Comparison of ENCODE assay signal across 9 cellular contexts in the genomic region with DNA sequence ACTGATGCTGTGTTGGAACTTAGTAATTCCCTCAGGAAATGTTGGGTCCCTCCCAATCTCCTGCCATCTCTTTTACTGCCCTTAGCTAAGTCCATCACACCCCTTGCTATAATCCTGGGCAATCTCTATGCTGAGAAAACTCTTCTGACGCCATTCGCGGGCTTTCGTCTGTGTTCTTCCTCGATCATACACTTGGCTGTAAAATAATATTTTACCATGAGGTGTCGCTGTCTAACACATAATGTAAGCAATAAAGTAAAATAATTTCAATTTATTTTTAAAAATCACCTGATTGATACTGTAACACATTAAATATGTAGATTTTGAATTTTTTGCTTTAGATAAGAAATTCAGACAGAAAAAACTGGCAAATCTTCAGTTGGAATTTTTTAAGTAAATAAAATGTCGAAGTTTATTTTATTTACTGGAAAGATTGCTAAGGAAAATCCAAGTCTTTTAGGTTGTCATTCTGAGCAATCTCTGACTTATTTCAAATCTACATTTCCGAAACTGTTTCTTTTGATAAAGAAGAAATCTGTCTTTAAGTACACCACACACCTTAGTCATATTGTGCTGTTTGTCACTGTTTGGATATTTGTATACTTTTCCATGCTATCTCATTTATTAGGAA.
DNase-seq lines count a peak whose midpoint lies in the region; ATAC-seq, FAIRE-seq and TF ChIP-seq lines count a peak whose summit lies in the region.
"Had no signal": no experiment of that assay in that cellular context is flagged by ENCODE, and none has a peak within 500 bp of the region (broad histone marks: within the 10 kb centered on the region; RNA-seq: fewer than 3 reads in every experiment).

No MANE protein-coding gene starts in this region.

- TF ChIP-seq RAD21 in GM12878 (IDR thresholded peaks at IDR 0.05; ENCODE audit: insufficient read depth, low read depth, low read length), result peak; percentile 50

- H3K27ac Mint-ChIP-seq in CD4-positive, alpha-beta memory T cell, result peak overlapping the region in 1 of 7 donors; percentile 10
- H3K27ac Mint-ChIP-seq: memory B cell had no signal

- H3K9me3 Mint-ChIP-seq in CD4-positive, alpha-beta memory T cell, result no peaks in the 10 kb centered on the region
- H3K9me3 Mint-ChIP-seq: memory B cell had no signal

- peak; percentile 42; the same call in 1 of the 3 replicates for ATAC-seq in GM12878
- no peak for ATAC-seq in GM18502 (IDR thresholded peaks at IDR 0.05; ENCODE audit: poor library complexity, unreplicated experiment)
- no peak for ATAC-seq in GM18867 (IDR thresholded peaks at IDR 0.05; ENCODE audit: unreplicated experiment)

- no peak for TF ChIP-seq EP300 in GM12878 (IDR thresholded peaks at IDR 0.05; ENCODE audit: borderline replicate concordance in 1 of 2, control insufficient read depth in 1 of 2, low read depth in 2 of 2, low read length in 2 of 2)
- no peak for TF ChIP-seq EP300 in suprapubic skin (IDR thresholded peaks at IDR 0.05)

- in situ Hi-C loops in GM12878 (cut with MboI), result loop anchor here (10.0 kb wide), 2 partner anchors 961 to 1111 kb away; no protein-coding TSS in a partner anchor

- dilution Hi-C loops in keratinocyte (cut with MboI; ENCODE audit: extremely low pct_ligation_motif_present, low sequenced_read_pairs), result no loop called here

- no peak overlapping the region for H3K27ac ChIP-seq in CD4-positive, alpha-beta memory T cell (ENCODE audit: low read depth, low read length)
- H3K27ac ChIP-seq in GM12878 (ENCODE audit: control insufficient read depth, insufficient read depth) (no peak overlapping the region), keratinocyte (ENCODE audit: control insufficient read depth, insufficient read depth, low read length) (no peak overlapping the region), suprapubic skin (no peak overlapping the region)

- H3K4me3 ChIP-seq in CD4-positive, alpha-beta memory T cell (ENCODE audit: low read length in 2 of 2), result no peak overlapping the region
- no peak overlapping the region for H3K4me3 ChIP-seq in GM12878
- no peak overlapping the region for H3K4me3 ChIP-seq in keratinocyte (ENCODE audit: control insufficient read depth in 2 of 3, extremely low read depth in 1 of 3, insufficient read depth in 2 of 3, low read depth in 1 of 3, low read length in 3 of 3)
- H3K4me3 ChIP-seq in suprapubic skin, result no peak overlapping the region

- H3K27me3 Mint-ChIP-seq in CD4-positive, alpha-beta memory T cell, result peaks cover 14 to 21% of the 10 kb centered on the region in 2 donors
- H3K27me3 Mint-ChIP-seq: memory B cell had no signal

- intact Hi-C loops in CD4-positive, alpha-beta memory T cell (cut with micrococcal nuclease), result loop anchor here (1.0 kb wide), 2 partner anchors 294 to 1112 kb away; no protein-coding TSS in a partner anchor
- intact Hi-C loops in GM12878 (cut with micrococcal nuclease; ENCODE audit: unreplicated experiment), result loop anchor here (10.0 kb wide), 2 partner anchors 291 to 961 kb away; no protein-coding TSS in a partner anchor

- H3K36me3 Mint-ChIP-seq in CD4-positive, alpha-beta memory T cell, result no peaks in the 10 kb centered on the region
- H3K36me3 Mint-ChIP-seq: memory B cell had no signal

- POLR2A ChIA-PET in CD4-positive, alpha-beta memory T cell (lab: Charles Lee; ENCODE audit: partially characterized antibody), result no interaction called here
- POLR2A ChIA-PET in GM12878 (lab: Charles Lee), result no interaction called here

- peak in 4 of 5 donors; percentile 27 to 45 (median 33) for DNase-seq in CD4-positive, alpha-beta memory T cell
- DNase-seq in GM20000 (ENCODE audit: low spot score), result peak; percentile 26
- peak; percentile 64 for DNase-seq in NCI-H345 (lab: John Stamatoyannopoulos, UW)
- DNase-seq in GM12878 (ENCODE audit: low read depth, low spot score), result no peak
- peak; percentile 7 for DNase-seq in keratinocyte (ENCODE audit: low read depth, low spot score)
- DNase-seq in suprapubic skin (ENCODE audit: low spot score in 2 of 2), result no peak

- TF ChIP-seq CTCF in GM20000 (IDR thresholded peaks at IDR 0.05; ENCODE audit: extremely low read depth, missing control alignments) (peak; percentile 24), GM12878 (IDR thresholded peaks at IDR 0.05 in 2 of 3, conservative IDR thresholded peaks at IDR 0.05 in 1 of 3; ENCODE audit: control insufficient read depth in 2 of 3, extremely low read depth in 1 of 3, insufficient read depth in 1 of 3, low read depth in 3 of 3, low read length in 3 of 3) (peak; percentile 30 to 50 (median 41); a peak in 5 of 6 replicates), keratinocyte (optimal IDR thresholded peaks at IDR 0.05 in 1 of 3, IDR thresholded peaks at IDR 0.05 in 1 of 3, conservative IDR thresholded peaks at IDR 0.05 in 1 of 3; ENCODE audit: extremely low read depth in 1 of 3, insufficient read depth in 2 of 3, low read length in 3 of 3) (peak; percentile 36 to 39 (median 37)), suprapubic skin (IDR thresholded peaks at IDR 0.05) (peak; percentile 7 to 44)

- WGBS in GM12878 (ENCODE audit: insufficient coverage, insufficient replicate concordance, low lambda C conversion rate, missing lambda C conversion rate), result 8% methylated on average over 8 of the region's 8 CpGs
- 18% methylated on average over 8 of the region's 8 CpGs for WGBS in suprapubic skin

- no peak overlapping the region for H3K9ac ChIP-seq in GM12878 (ENCODE audit: control insufficient read depth, insufficient read depth, low read length)
- no peak overlapping the region for H3K9ac ChIP-seq in keratinocyte (ENCODE audit: control insufficient read depth, extremely low read depth, insufficient read depth, low read length)

- RAD21 ChIA-PET in GM12878 (lab: Charles Lee; ENCODE audit: unreplicated experiment), result interaction anchor here (0.7 kb wide), 1 partner anchor 82 kb away, joined by 3 read pairs; no protein-coding TSS in a partner anchor

- FAIRE-seq in GM12878 (lab: Jason Lieb, UNC) (no peak), keratinocyte (lab: Jason Lieb, UNC) (no peak)

- no peaks in the 10 kb centered on the region for H3K9me3 ChIP-seq in CD4-positive, alpha-beta memory T cell (ENCODE audit: control insufficient read depth in 1 of 2, low read length in 2 of 2)
- no peaks in the 10 kb centered on the region for H3K9me3 ChIP-seq in GM12878 (replicated peaks; ENCODE audit: control insufficient read depth, insufficient read depth, low read length)
- H3K9me3 ChIP-seq in keratinocyte (ENCODE audit: control insufficient read depth, low read depth, low read length), result no peaks in the 10 kb centered on the region
- no peaks in the 10 kb centered on the region for H3K9me3 ChIP-seq in suprapubic skin

- H3K4me2 ChIP-seq in GM12878 (ENCODE audit: control insufficient read depth, insufficient read depth) (no peak overlapping the region), keratinocyte (ENCODE audit: control insufficient read depth, extremely low read depth, insufficient read depth, low read depth, low read length) (peak overlapping the region; percentile 53)

- SMC1A ChIA-PET in GM12878 (lab: Charles Lee; ENCODE audit: uncharacterized antibody, unreplicated experiment), result interaction anchor here (1.3 kb wide), 1 partner anchor 15 kb away, joined by 3 read pairs; no protein-coding TSS in a partner anchor

- H3K36me3 ChIP-seq in CD4-positive, alpha-beta memory T cell (ENCODE audit: insufficient read depth, low read length), result no peaks in the 10 kb centered on the region
- H3K36me3 ChIP-seq in GM12878 (ENCODE audit: control insufficient read depth in 2 of 2, insufficient read depth in 2 of 2, low read length in 1 of 2) (no peaks in the 10 kb centered on the region), keratinocyte (ENCODE audit: control insufficient read depth in 2 of 2, extremely low read depth in 1 of 2, insufficient read depth in 2 of 2, low read length in 2 of 2) (no peaks in the 10 kb centered on the region), suprapubic skin (no peaks in the 10 kb centered on the region)

- H3K4me1 Mint-ChIP-seq in CD4-positive, alpha-beta memory T cell, result peaks cover 0 to 3% (median 2%) of the 10 kb centered on the region in 4 donors
- H3K4me1 Mint-ChIP-seq: memory B cell had no signal

- H3K9me1 ChIP-seq in keratinocyte (ENCODE audit: control insufficient read depth, extremely low read depth, insufficient read depth, low read length), result no peaks in the 10 kb centered on the region

- H4K20me1 ChIP-seq in GM12878 (ENCODE audit: control insufficient read depth, insufficient read depth) (no peaks in the 10 kb centered on the region; the same call in 1 of the 2 replicates), keratinocyte (ENCODE audit: control insufficient read depth, extremely low read depth, insufficient read depth, low read length) (no peaks in the 10 kb centered on the region)

- CTCF ChIA-PET in CD4-positive, alpha-beta memory T cell (lab: Charles Lee; ENCODE audit: partially characterized antibody), result interaction anchor here (0.6 to 1.1 kb wide), 4 partner anchors 35 to 967 kb away, joined by 3 to 4 read pairs (median 3); no protein-coding TSS in a partner anchor
- CTCF ChIA-PET in GM12878 (lab: Yijun Ruan, JAX), result interaction anchor here (0.6 to 1.4 kb wide), 8 partner anchors 10 to 1135 kb away, joined by 3 read pairs; no protein-coding TSS in a partner anchor

- BruUV-seq in GM12878 (replicated peaks; lab: Mats Ljungman, UMichigan), result no TSS peak

- no peak for TF ChIP-seq POLR2A in GM12878 (IDR thresholded peaks at IDR 0.05; ENCODE audit: low read depth, low read length)
- TF ChIP-seq POLR2A in suprapubic skin (IDR thresholded peaks at IDR 0.05), result no peak

- no peaks in the 10 kb centered on the region for H3K79me2 ChIP-seq in GM12878 (ENCODE audit: control insufficient read depth, insufficient read depth, low read length)
- no peaks in the 10 kb centered on the region for H3K79me2 ChIP-seq in keratinocyte (ENCODE audit: control insufficient read depth, insufficient read depth, low read length)

- H3K4me1 ChIP-seq in CD4-positive, alpha-beta memory T cell (ENCODE audit: insufficient read depth, low read length), result no peaks in the 10 kb centered on the region
- H3K4me1 ChIP-seq in GM12878 (ENCODE audit: control insufficient read depth, insufficient read depth, low read length), result no peaks in the 10 kb centered on the region
- no peaks in the 10 kb centered on the region for H3K4me1 ChIP-seq in keratinocyte (ENCODE audit: control insufficient read depth, extremely low read depth, insufficient read depth, low read length)
- H3K4me1 ChIP-seq in suprapubic skin, result peaks cover 7% of the 10 kb centered on the region

- H3K27me3 ChIP-seq in CD4-positive, alpha-beta memory T cell (ENCODE audit: insufficient read depth, low read length), result no peaks in the 10 kb centered on the region
- H3K27me3 ChIP-seq in GM12878 (replicated peaks in 1 of 2; ENCODE audit: control insufficient read depth in 2 of 2, insufficient read depth in 2 of 2, low read length in 1 of 2), result no peaks in the 10 kb centered on the region
- peaks cover 6% of the 10 kb centered on the region for H3K27me3 ChIP-seq in keratinocyte (ENCODE audit: control insufficient read depth, extremely low read depth, insufficient read depth, low read length)
- H3K27me3 ChIP-seq in suprapubic skin, result no peaks in the 10 kb centered on the region

- H3K4me3 Mint-ChIP-seq in CD4-positive, alpha-beta memory T cell, result no peak overlapping the region
- H3K4me3 Mint-ChIP-seq: memory B cell had no signal

- H2AFZ ChIP-seq in GM12878 (ENCODE audit: control insufficient read depth, low read depth, low read length) (no peak overlapping the region), keratinocyte (ENCODE audit: control insufficient read depth, low read length) (peak overlapping the region; percentile 57)

Comparison
In these comparisons a context has a peak if more than half of its experiments do, and no peak if none do; other contexts are left out.
1. DNase-seq: peak in CD4-positive, alpha-beta memory T cell (4 of 5), GM20000 (single experiment), NCI-H345 (single experiment) and keratinocyte (single experiment); none in GM12878 (single experiment) and suprapubic skin (0 of 2).
2. Peak in every context shown above with its lines, with median percentiles within 50 percentile points of each other: CTCF ChIP-seq.